Comparison of ENCODE assay signal across 15 cellular contexts in the genomic region with DNA sequence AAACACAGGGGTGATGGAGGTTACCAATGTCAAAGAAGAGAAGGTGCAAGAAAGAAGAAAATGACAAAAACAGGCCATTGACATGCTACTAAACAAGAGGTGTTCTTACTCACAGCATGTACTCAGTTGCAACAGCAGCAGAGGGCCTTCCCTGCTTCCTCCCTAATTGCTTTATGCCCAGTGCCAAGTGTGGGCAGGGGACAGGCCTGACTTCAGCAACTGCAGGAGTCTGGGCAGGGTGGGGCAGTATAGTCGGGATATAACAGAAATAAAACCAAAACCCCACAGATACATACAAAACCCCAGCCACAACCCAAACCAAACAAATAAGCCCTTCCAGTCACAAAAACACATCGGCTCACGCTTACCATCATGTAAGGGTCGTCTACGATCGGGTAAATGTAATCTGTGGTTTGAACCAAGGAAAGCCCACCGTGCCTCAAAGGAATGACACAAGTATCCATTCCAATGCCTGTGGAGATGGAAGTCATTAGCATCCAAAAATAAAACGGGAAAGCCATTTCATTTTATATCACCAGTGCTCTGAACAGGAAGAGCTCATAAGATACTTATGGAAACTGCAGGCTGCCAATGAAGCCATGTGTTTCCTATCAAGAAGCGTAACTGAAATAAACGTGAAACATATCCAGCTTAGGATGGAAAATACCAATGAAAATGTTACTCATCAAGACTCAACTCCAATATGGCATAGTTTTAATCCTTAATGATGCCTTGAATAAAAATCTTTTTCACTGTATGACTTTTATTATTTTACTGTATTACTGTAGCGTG. TPM values are rescaled to one million over a fixed set of nuclear protein-coding genes. Genes with fewer than 3 reads are reported as not detected.
A peak's percentile ranks its signal among the peaks of the same experiment; 100 is the strongest.
DNase-seq lines count a peak whose midpoint lies in the region; ATAC-seq and TF ChIP-seq lines count a peak whose summit lies in the region.
"Had no signal": no experiment of that assay in that cellular context is flagged by ENCODE, and none has a peak within 500 bp of the region (broad histone marks: within the 10 kb centered on the region; RNA-seq: fewer than 3 reads in every experiment).

No MANE protein-coding gene starts in this region.

- H3K4me3 Mint-ChIP-seq in Calu3 (ENCODE audit: low read depth, unreplicated experiment) = no peak overlapping the region
- no peak overlapping the region for H3K4me3 Mint-ChIP-seq in activated CD4-positive, alpha-beta T cell treated with anti-CD3 and anti-CD28 coated beads, Interleukin-2, amount 10 ng/mL, durations not matched to agents 24 days and 14 days
- H3K4me3 Mint-ChIP-seq: CD4-positive, alpha-beta memory T cell; effector memory CD8-positive, alpha-beta T cell; stimulated activated naive CD8-positive, alpha-beta T cell treated with anti-CD3 and anti-CD28 coated beads, Interleukin-15, Interleukin-2, amounts not matched to agents 100 ng/mL and 50 ng/mL, for 24 hours had no signal

- H3K27ac ChIP-seq in gastroesophageal sphincter (peak overlapping the region in 3 of 4 donors; percentile 12 to 29 (median 15)), psoas muscle (peak overlapping the region; percentile 62)

- ATAC-seq in gastroesophageal sphincter (no peak), psoas muscle (no peak), GM21423 (IDR thresholded peaks at IDR 0.05; ENCODE audit: unreplicated experiment) (no peak)
- ATAC-seq: effector memory CD8-positive, alpha-beta T cell had no signal

- no peaks in the 10 kb centered on the region for H3K9me3 Mint-ChIP-seq in Calu3 (ENCODE audit: low read depth, unreplicated experiment)
- H3K9me3 Mint-ChIP-seq in activated CD4-positive, alpha-beta T cell treated with anti-CD3 and anti-CD28 coated beads, Interleukin-2, amount 10 ng/mL, durations not matched to agents 24 days and 14 days = no peaks in the 10 kb centered on the region
- H3K9me3 Mint-ChIP-seq: CD4-positive, alpha-beta memory T cell; effector memory CD8-positive, alpha-beta T cell; stimulated activated naive CD8-positive, alpha-beta T cell treated with anti-CD3 and anti-CD28 coated beads, Interleukin-15, Interleukin-2, amounts not matched to agents 100 ng/mL and 50 ng/mL, for 24 hours had no signal

- no peaks in the 10 kb centered on the region for H3K9me3 ChIP-seq in gastroesophageal sphincter
- no peaks in the 10 kb centered on the region for H3K9me3 ChIP-seq in psoas muscle

- in situ Hi-C loops in G401 (cut with HindIII; ENCODE audit: low sequenced_read_pairs) = no loop called here

- H3K27ac Mint-ChIP-seq in Calu3 (ENCODE audit: unreplicated experiment) = no peak overlapping the region
- H3K27ac Mint-ChIP-seq in activated CD4-positive, alpha-beta T cell treated with anti-CD3 and anti-CD28 coated beads, Interleukin-2, amount 10 ng/mL, durations not matched to agents 24 days and 14 days = no peak overlapping the region
- H3K27ac Mint-ChIP-seq: progenitor cell of endocrine pancreas; stimulated activated naive CD8-positive, alpha-beta T cell treated with anti-CD3 and anti-CD28 coated beads, Interleukin-15, Interleukin-2, amounts not matched to agents 100 ng/mL and 50 ng/mL, for 24 hours had no signal

- H3K36me3 ChIP-seq in gastroesophageal sphincter (peaks cover 0 to 52% of the 10 kb centered on the region in 2 donors), psoas muscle (ENCODE audit: insufficient read depth in 1 of 2, low read depth in 1 of 2) (peaks cover 4 to 38% of the 10 kb centered on the region in 2 donors)

- TF ChIP-seq POLR2A in gastroesophageal sphincter (IDR thresholded peaks at IDR 0.05) = no peak

- CTCF ChIA-PET in Calu3 (lab: Charles Lee) = no interaction called here

- no peaks in the 10 kb centered on the region for H3K4me1 Mint-ChIP-seq in Calu3 (ENCODE audit: low read depth, unreplicated experiment)
- H3K4me1 Mint-ChIP-seq in activated CD4-positive, alpha-beta T cell treated with anti-CD3 and anti-CD28 coated beads, Interleukin-2, amount 10 ng/mL, durations not matched to agents 24 days and 14 days = peaks cover 20% of the 10 kb centered on the region

- H3K4me3 ChIP-seq in gastroesophageal sphincter (no peak overlapping the region), psoas muscle (no peak overlapping the region)

- DNase-seq in G401 (ENCODE audit: low spot score) (peak; percentile 42), amniotic stem cell (lab: John Stamatoyannopoulos, UW) (peak; percentile 59), psoas muscle (no peak), DMS114 treated with DMSO at 0.1 percent for 48 hours (lab: John Stamatoyannopoulos, UW; ENCODE audit: unreplicated experiment) (no peak), Calu3 (no peak)
- DNase-seq in activated CD4-positive, alpha-beta T cell treated with anti-CD3 and anti-CD28 coated beads, Interleukin-2, amount 10 ng/mL, durations not matched to agents 24 days and 14 days = no peak
- DNase-seq: CD4-positive, alpha-beta memory T cell; effector memory CD8-positive, alpha-beta T cell; Kasumi-1; NCI-H1930; stimulated activated CD4-positive, alpha-beta T cell treated with anti-CD3 and anti-CD28 coated beads, Interleukin-2, amount 100 ng/mL, for 48 hours had no signal

- peaks cover 0 to 44% (median 0%) of the 10 kb centered on the region in 3 donors for H3K4me1 ChIP-seq in gastroesophageal sphincter
- peaks cover 26% of the 10 kb centered on the region for H3K4me1 ChIP-seq in psoas muscle

- TF ChIP-seq CTCF in gastroesophageal sphincter (IDR thresholded peaks at IDR 0.05) (no peak), psoas muscle (IDR thresholded peaks at IDR 0.05) (no peak), Calu3 (IDR thresholded peaks at IDR 0.05; ENCODE audit: unreplicated experiment) (no peak)

- no peak for TF ChIP-seq EP300 in gastroesophageal sphincter (IDR thresholded peaks at IDR 0.05)

- no TSS peak for BruUV-seq in Calu3 (replicated peaks; lab: Mats Ljungman, UMichigan)

- intact Hi-C loops in psoas muscle (cut with DNase I) = no loop called here
- intact Hi-C loops in Calu3 (cut with micrococcal nuclease; ENCODE audit: unreplicated experiment) = no loop called here
- intact Hi-C loops in activated CD4-positive, alpha-beta T cell treated with anti-CD3 and anti-CD28 coated beads, Interleukin-2, amount 10 ng/mL, durations not matched to agents 24 days and 14 days (cut with micrococcal nuclease) = no loop called here

- no peaks in the 10 kb centered on the region for H3K27me3 Mint-ChIP-seq in Calu3 (ENCODE audit: unreplicated experiment)
- H3K27me3 Mint-ChIP-seq in activated CD4-positive, alpha-beta T cell treated with anti-CD3 and anti-CD28 coated beads, Interleukin-2, amount 10 ng/mL, durations not matched to agents 24 days and 14 days = no peaks in the 10 kb centered on the region
- H3K27me3 Mint-ChIP-seq: CD4-positive, alpha-beta memory T cell; effector memory CD8-positive, alpha-beta T cell; progenitor cell of endocrine pancreas; stimulated activated naive CD8-positive, alpha-beta T cell treated with anti-CD3 and anti-CD28 coated beads, Interleukin-15, Interleukin-2, amounts not matched to agents 100 ng/mL and 50 ng/mL, for 24 hours had no signal

- peaks cover 16% of the 10 kb centered on the region for H3K36me3 Mint-ChIP-seq in Calu3 (ENCODE audit: insufficient read depth, unreplicated experiment)
- H3K36me3 Mint-ChIP-seq in activated CD4-positive, alpha-beta T cell treated with anti-CD3 and anti-CD28 coated beads, Interleukin-2, amount 10 ng/mL, durations not matched to agents 24 days and 14 days (ENCODE audit: low read depth) = peaks cover 26% of the 10 kb centered on the region

- WGBS in gastroesophageal sphincter (ENCODE audit: low coverage in 1 of 2), 2 donors = 22 to 38% methylated on average over 8 to 11 of the region's 11 CpGs
- WGBS in psoas muscle, 3 donors = 51 to 58% (median 54%) methylated on average over 11 of the region's 11 CpGs

- H3K27me3 ChIP-seq in gastroesophageal sphincter = no peaks in the 10 kb centered on the region
- H3K27me3 ChIP-seq in psoas muscle (ENCODE audit: insufficient read depth in 3 of 3, low read length in 2 of 3) = no peaks in the 10 kb centered on the region

RNA-seq across cellular contexts. Expression of gene SEPHS1, which starts 9.6 kb away (rescaled TPM):
- total RNA-seq in G401 (2014; rRNA removed; shearing (Covaris generic)) = 77.1 and 134 TPM in 2 replicates
- total RNA-seq in gastroesophageal sphincter = 10 to 100 TPM; 42.4 to 57.0 (median 45.5) TPM
- total RNA-seq in psoas muscle = 10 to 100 TPM; 25.1 to 27.1 (median 25.5) TPM
- 10 to 100 TPM; 29.1 to 61.0 (median 29.1) TPM for polyA plus RNA-seq in psoas muscle
- total RNA-seq in Calu3 (2022) = 50.1 and 61.8 TPM in 2 replicates
- 59.9 and 64.2 TPM in 2 replicates for total RNA-seq in activated CD4-positive, alpha-beta T cell treated with anti-CD3 and anti-CD28 coated beads, Interleukin-2, amount 10 ng/mL, durations not matched to agents 24 days and 14 days

RNA-seq across cellular contexts. Expression of gene PHYH, which starts 38.7 kb away (rescaled TPM):
- 32.9 and 43.3 TPM in 2 replicates for total RNA-seq in G401 (2014; rRNA removed; shearing (Covaris generic))
- total RNA-seq in gastroesophageal sphincter (10 to 100 TPM; 31.9 to 53.4 (median 36.4) TPM), psoas muscle (100 to 1,000 TPM; 129 to 210 (median 183) TPM), Calu3 (2022) (26.7 and 30.4 TPM in 2 replicates)
- 100 to 1,000 TPM in 2 of 3 donors, 10 to 100 TPM in 1; 99.3 to 237 (median 221) TPM for polyA plus RNA-seq in psoas muscle
- total RNA-seq in activated CD4-positive, alpha-beta T cell treated with anti-CD3 and anti-CD28 coated beads, Interleukin-2, amount 10 ng/mL, durations not matched to agents 24 days and 14 days = 12.8 and 15.9 TPM in 2 replicates

Comparison
In these comparisons a context has a peak if more than half of its experiments do, and no peak if none do; other contexts are left out.
1. DNase-seq: peak in G401 (single experiment) and amniotic stem cell (single experiment); none in psoas muscle (0 of 2), DMS114 treated with DMSO at 0.1 percent for 48 hours (single experiment), Calu3 (single experiment) and activated CD4-positive, alpha-beta T cell treated with anti-CD3 and anti-CD28 coated beads, Interleukin-2, amount 10 ng/mL, durations not matched to agents 24 days and 14 days (single experiment).